ENCODE assay signal across 8 cellular contexts in genomic region chr22:36027579-36027959, GRCh38. TPM values are rescaled to one million over a fixed set of nuclear protein-coding genes. Genes with fewer than 3 reads are reported as not detected.
DNase-seq lines count a peak whose midpoint lies in the region; ATAC-seq and TF ChIP-seq lines count a peak whose summit lies in the region.

No MANE protein-coding gene starts in this region.

- peaks cover 27% of the 10 kb centered on the region for H3K4me1 Mint-ChIP-seq in CD4-positive, alpha-beta T cell (ENCODE audit: low read depth)
- peaks cover 14 to 20% of the 10 kb centered on the region in 2 donors for H3K4me1 Mint-ChIP-seq in immature natural killer cell
- peaks cover 17% of the 10 kb centered on the region for H3K4me1 Mint-ChIP-seq in stimulated activated naive CD8-positive, alpha-beta T cell treated with anti-CD3 and anti-CD28 coated beads, Interleukin-15, amount 100 ng/mL, for 72 hours

- H2AFZ ChIP-seq in IMR-90 (replicated peaks; ENCODE audit: low read length, poor library complexity): peak overlapping the region; percentile 90

- peak overlapping the region; percentile 87 for H3K4me3 Mint-ChIP-seq in CD4-positive, alpha-beta T cell
- H3K4me3 Mint-ChIP-seq in immature natural killer cell: peak overlapping the region; percentile 81 to 91 (median 88)
- H3K4me3 Mint-ChIP-seq in stimulated activated naive CD8-positive, alpha-beta T cell treated with anti-CD3 and anti-CD28 coated beads, Interleukin-15, amount 100 ng/mL, for 72 hours: peak overlapping the region; percentile 65 to 70

- no peak for TF ChIP-seq RAD21 in IMR-90 (IDR thresholded peaks at IDR 0.05; ENCODE audit: low read length)

- H3K9me3 ChIP-seq in CD4-positive, alpha-beta T cell (ENCODE audit: control insufficient read depth, low read length): no peaks in the 10 kb centered on the region
- no peaks in the 10 kb centered on the region for H3K9me3 ChIP-seq in IMR-90 (ENCODE audit: control insufficient read depth, insufficient read depth, low read length)

- peak overlapping the region; percentile 74 for H2BK5ac ChIP-seq in IMR-90 (ENCODE audit: low read depth, low read length, poor library complexity, severe bottlenecking)

- H3K14ac ChIP-seq in IMR-90 (replicated peaks; ENCODE audit: low read depth, low read length): peak overlapping the region; percentile 85

- peak overlapping the region; percentile 75 for H3K18ac ChIP-seq in IMR-90 (ENCODE audit: low read depth, low read length)

- H3K27me3 ChIP-seq in CD4-positive, alpha-beta T cell (ENCODE audit: control insufficient read depth, insufficient read depth, low read length): peaks cover 4% of the 10 kb centered on the region
- H3K27me3 ChIP-seq in IMR-90 (ENCODE audit: control insufficient read depth, insufficient read depth, low read length): no peaks in the 10 kb centered on the region

- peak overlapping the region; percentile 98 for H3K4me3 ChIP-seq in IMR-90 (ENCODE audit: insufficient read depth, low read depth, low read length)

- H3K27ac Mint-ChIP-seq in CD4-positive, alpha-beta T cell: peak overlapping the region; percentile 11
- H3K27ac Mint-ChIP-seq in immature natural killer cell: peak overlapping the region; percentile 1 to 75 (median 68)
- H3K27ac Mint-ChIP-seq in stimulated activated naive CD8-positive, alpha-beta T cell treated with anti-CD3 and anti-CD28 coated beads, Interleukin-15, amount 100 ng/mL, for 72 hours: no peak overlapping the region

- peak overlapping the region; percentile 56 to 57; a peak in 3 of 4 replicates for H4K8ac ChIP-seq in IMR-90 (ENCODE audit: low read depth in 2 of 2, low read length in 2 of 2)

- intact Hi-C loops in CD4-positive, alpha-beta T cell (cut with DNase I, micrococcal nuclease): loop anchor here in 1 of 2 experiments (2.0 kb wide), 1 partner anchor 39 kb away; no protein-coding TSS in a partner anchor
- intact Hi-C loops in IMR-90 (cut with micrococcal nuclease): loop anchor here (5.0 kb wide), 3 partner anchors 35 to 400 kb away; no protein-coding TSS in a partner anchor

- peaks cover 12% of the 10 kb centered on the region; the same call in 1 of the 2 replicates for H3K9me1 ChIP-seq in IMR-90 (ENCODE audit: insufficient read depth, low read length)

- H3K27ac ChIP-seq in CD4-positive, alpha-beta T cell (ENCODE audit: low read depth, low read length): no peak overlapping the region
- H3K27ac ChIP-seq in IMR-90 (ENCODE audit: insufficient read depth, low read length) (peak overlapping the region; percentile 95), angular gyrus (ENCODE audit: low read depth, low read length) (peak overlapping the region; percentile 68)

- DNase-seq in CD4-positive, alpha-beta T cell: no peak
- no peak for DNase-seq in IMR-90
- peak; percentile 8 to 19 (median 10) for DNase-seq in immature natural killer cell
- peak in 1 of 2 donors; percentile 16 for DNase-seq in stimulated activated naive CD8-positive, alpha-beta T cell treated with anti-CD3 and anti-CD28 coated beads, Interleukin-15, amount 100 ng/mL, for 72 hours
- DNase-seq in NCI-H524 treated with DMSO at 0.1 percent for 48 hours (lab: John Stamatoyannopoulos, UW): no peak
- no peak for DNase-seq in activated effector memory CD4-positive, alpha-beta T cell treated with Interleukin-2 at 50 U/mL for 16 hours

- H3K4me1 ChIP-seq in IMR-90 (ENCODE audit: control insufficient read depth, insufficient read depth, low read length): peaks cover 10% of the 10 kb centered on the region

- peak overlapping the region; percentile 69 for H2BK120ac ChIP-seq in IMR-90 (ENCODE audit: low read depth, low read length)

- CTCF ChIA-PET in CD4-positive, alpha-beta T cell (lab: Charles Lee): no interaction called here
- CTCF ChIA-PET in IMR-90 (lab: Yijun Ruan, JAX): interaction anchor here (0.8 to 2.2 kb wide), 3 partner anchors 13 to 38 kb away, joined by 3 to 14 read pairs (median 6); no protein-coding TSS in a partner anchor

- H4K91ac ChIP-seq in IMR-90 (ENCODE audit: insufficient read depth, low read depth, low read length): peak overlapping the region; percentile 75

- H3K36me3 Mint-ChIP-seq in CD4-positive, alpha-beta T cell (ENCODE audit: low read depth): no peaks in the 10 kb centered on the region
- no peaks in the 10 kb centered on the region for H3K36me3 Mint-ChIP-seq in immature natural killer cell

- peak; percentile 38 for ATAC-seq in CD4-positive, alpha-beta T cell (ENCODE audit: poor library complexity)
- ATAC-seq in IMR-90 (ENCODE audit: low read depth): no peak
- ATAC-seq in stimulated activated naive CD8-positive, alpha-beta T cell treated with anti-CD3 and anti-CD28 coated beads, Interleukin-15, amount 100 ng/mL, for 72 hours: peak; percentile 56
- no peak for ATAC-seq in GM18867 (IDR thresholded peaks at IDR 0.05; ENCODE audit: unreplicated experiment)

- no TSS peak for BruUV-seq in IMR-90 (replicated peaks; lab: Mats Ljungman, UMichigan)

- peak overlapping the region; percentile 31; the same call in 1 of the 3 replicates for H2BK15ac ChIP-seq in IMR-90 (ENCODE audit: low read depth, low read length)

- TF ChIP-seq CTCF in CD4-positive, alpha-beta T cell (IDR thresholded peaks at IDR 0.05): no peak
- no peak for TF ChIP-seq CTCF in IMR-90 (conservative IDR thresholded peaks at IDR 0.05; ENCODE audit: low read depth, low read length)

- TF ChIP-seq POLR2A in IMR-90 (IDR thresholded peaks at IDR 0.05; ENCODE audit: low read depth, low read length): no peak

- H3K36me3 ChIP-seq in IMR-90 (ENCODE audit: control insufficient read depth, insufficient read depth, low read length): peaks cover 2% of the 10 kb centered on the region; the same call in 1 of the 2 replicates

- H2BK20ac ChIP-seq in IMR-90 (ENCODE audit: low read depth, low read length): peak overlapping the region; percentile 5; the same call in 1 of the 2 replicates

- peak overlapping the region; percentile 88 for H2AK5ac ChIP-seq in IMR-90 (ENCODE audit: low read depth, low read length)

- peak overlapping the region; percentile 93 for H3K23ac ChIP-seq in IMR-90 (ENCODE audit: low read depth, low read length)

- POLR2A ChIA-PET in CD4-positive, alpha-beta T cell (lab: Charles Lee): interaction anchor here (0.9 to 1.5 kb wide), 4 partner anchors 12 to 728 kb away, joined by 4 read pairs; partner anchors contain the start of genes APOL6 and TOM1
- POLR2A ChIA-PET in IMR-90 (lab: Charles Lee; ENCODE audit: unreplicated experiment): no interaction called here

- H3K4me2 ChIP-seq in IMR-90 (ENCODE audit: low read depth, low read length): peak overlapping the region; percentile 81

- dilution Hi-C loops in IMR-90 (cut with HindIII; ENCODE audit: low sequenced_read_pairs, unreplicated experiment): no loop called here

- H3K79me1 ChIP-seq in IMR-90 (ENCODE audit: low read depth in 1 of 2, low read length in 2 of 2): peaks cover 7 to 47% of the 10 kb centered on the region in 2 experiments; a peak in 3 of 4 replicates

- peak overlapping the region; percentile 38 for H2AK9ac ChIP-seq in IMR-90 (replicated peaks; ENCODE audit: low read depth, low read length, poor library complexity)

- no peaks in the 10 kb centered on the region for H3K9me3 Mint-ChIP-seq in CD4-positive, alpha-beta T cell
- peaks cover 0 to 1% (median 0%) of the 10 kb centered on the region in 6 donors for H3K9me3 Mint-ChIP-seq in immature natural killer cell
- no peaks in the 10 kb centered on the region for H3K9me3 Mint-ChIP-seq in stimulated activated naive CD8-positive, alpha-beta T cell treated with anti-CD3 and anti-CD28 coated beads, Interleukin-15, amount 100 ng/mL, for 72 hours

- peak overlapping the region; percentile 81 for H3K56ac ChIP-seq in IMR-90 (ENCODE audit: extremely low read depth, insufficient read depth, low read length)

- in situ Hi-C loops in IMR-90 (cut with MboI; ENCODE audit: low sequenced_read_pairs): no loop called here

- H3K27me3 Mint-ChIP-seq in CD4-positive, alpha-beta T cell: peaks cover under 1% of the 10 kb centered on the region
- peaks cover 6 to 11% (median 10%) of the 10 kb centered on the region in 3 donors for H3K27me3 Mint-ChIP-seq in immature natural killer cell (ENCODE audit: low read depth in 3 of 3)
- peaks cover 13% of the 10 kb centered on the region for H3K27me3 Mint-ChIP-seq in stimulated activated naive CD8-positive, alpha-beta T cell treated with anti-CD3 and anti-CD28 coated beads, Interleukin-15, amount 100 ng/mL, for 72 hours

- peaks cover 29% of the 10 kb centered on the region for H4K20me1 ChIP-seq in IMR-90 (ENCODE audit: insufficient read depth, low read length)

- H3K9ac ChIP-seq in IMR-90 (ENCODE audit: low read depth, low read length): peak overlapping the region; percentile 100

- WGBS in IMR-90 (ENCODE audit: extremely low coverage in 2 of 2, insufficient read length in 1 of 2), 2 experiments: 0% methylated on average over 1 of the region's 7 CpGs; no CpG with 5 or more reads in 1 of the 2 experiments

- peak overlapping the region; percentile 84 for H3K4ac ChIP-seq in IMR-90 (ENCODE audit: low read depth, low read length)

- peak overlapping the region; percentile 47; the same call in 1 of the 2 replicates for H4K5ac ChIP-seq in IMR-90 (ENCODE audit: low read depth, low read length)

TF ChIP-seq in IMR-90, 13 proteins besides CTCF, POLR2A, EP300 and RAD21 (continues in another document):
- no peak for TF ChIP-seq NFE2L2 (IDR thresholded peaks at IDR 0.05; ENCODE audit: low read depth, low read length)
- TF ChIP-seq FOS (IDR thresholded peaks at IDR 0.05; ENCODE audit: low read depth, low read length): no peak
- TF ChIP-seq MXI1 (IDR thresholded peaks at IDR 0.05; ENCODE audit: borderline replicate concordance, low read depth, low read length): no peak
- TF ChIP-seq BHLHE40 (IDR thresholded peaks at IDR 0.05; ENCODE audit: low read depth, low read length): no peak
- no peak for TF ChIP-seq CEBPB (IDR thresholded peaks at IDR 0.05; ENCODE audit: low read depth, low read length)
- TF ChIP-seq RFX5 (IDR thresholded peaks at IDR 0.05; ENCODE audit: low read depth, low read length): no peak
- no peak for TF ChIP-seq USF2 (IDR thresholded peaks at IDR 0.05; ENCODE audit: low read depth, low read length)
- TF ChIP-seq MAFK (IDR thresholded peaks at IDR 0.05; ENCODE audit: low read depth, low read length): no peak
- no peak for TF ChIP-seq SMC3 (IDR thresholded peaks at IDR 0.05; ENCODE audit: low read depth, low read length)

RNA-seq across cellular contexts. Expression of gene RBFOX2, which starts 1.1 kb away (rescaled TPM):
- 1 to 10 TPM; 1.9 to 2.4 TPM for total RNA-seq in CD4-positive, alpha-beta T cell
- 178 and 227 TPM in 2 replicates for total RNA-seq in IMR-90 (2012; rRNA removed)
- polyA plus RNA-seq in IMR-90 (2012; rRNA removed): 146 and 151 TPM in 2 replicates
- polyA plus RNA-seq in IMR-90 (2012; cell fraction: cytosol; rRNA removed): 70.2 and 96.3 TPM in 2 replicates
- polyA plus RNA-seq in IMR-90 (2012; cell fraction: nucleus; rRNA removed; ENCODE audit: low replicate concordance): 131 and 234 TPM in 2 replicates
- polyA plus RNA-seq in immature natural killer cell: 1 to 10 TPM in 2 of 3 donors, not detected in 1; 1.2 to 1.9 TPM

Comparison
In these comparisons a context has a peak if more than half of its experiments do, and no peak if none do; other contexts are left out.
1. ATAC-seq: peak in CD4-positive, alpha-beta T cell (single experiment) and stimulated activated naive CD8-positive, alpha-beta T cell treated with anti-CD3 and anti-CD28 coated beads, Interleukin-15, amount 100 ng/mL, for 72 hours (single experiment); none in IMR-90 (single experiment) and GM18867 (single experiment).
2. DNase-seq: peak in immature natural killer cell (3 of 3); none in CD4-positive, alpha-beta T cell (0 of 10), IMR-90 (single experiment), NCI-H524 treated with DMSO at 0.1 percent for 48 hours (single experiment) and activated effector memory CD4-positive, alpha-beta T cell treated with Interleukin-2 at 50 U/mL for 16 hours (single experiment).
3. H3K27ac Mint-ChIP-seq: peak in CD4-positive, alpha-beta T cell (single experiment) and immature natural killer cell (6 of 6); none in stimulated activated naive CD8-positive, alpha-beta T cell treated with anti-CD3 and anti-CD28 coated beads, Interleukin-15, amount 100 ng/mL, for 72 hours (0 of 2).
4. RNA of gene RBFOX2, which starts 1.1 kb away (total RNA-seq): 178 to 227 TPM in IMR-90; 1.9 to 2.4 TPM in CD4-positive, alpha-beta T cell; every median in the first group is over 10 times any median in the second.
5. Peak in every context shown above with its lines, with median percentiles within 50 percentile points of each other: H3K4me3 Mint-ChIP-seq.